8 cellular contexts compared by ENCODE assay signal in genomic region chr10:13299437-13300287, GRCh38. TPM values are rescaled to one million over a fixed set of nuclear protein-coding genes. Genes with fewer than 3 reads are reported as not detected.
DNase-seq lines count a peak whose midpoint lies in the region; ATAC-seq and TF ChIP-seq lines count a peak whose summit lies in the region.

Gene PHYH, minus strand, starts transcription at chr10:13300064. Its CDS starts 22 bp downstream, at chr10:13300042.

- no peak for TF ChIP-seq CTCF in WERI-Rb-1 (IDR thresholded peaks at IDR 0.05; ENCODE audit: low read depth, low read length)

- in situ Hi-C loops in T47D (cut with HindIII; ENCODE audit: low pct_unique_long_range_greater_than_20kb, low sequenced_read_pairs) = no loop called here

- peak; percentile 81 for DNase-seq in NCI-H345 (lab: John Stamatoyannopoulos, UW)
- no peak for DNase-seq in NCI-H345 treated with DMSO at 0.1 percent for 48 hours (lab: John Stamatoyannopoulos, UW; ENCODE audit: unreplicated experiment)
- peak; percentile 36 for DNase-seq in NCI-H1694 treated with DMSO at 0.1 percent for 48 hours (lab: John Stamatoyannopoulos, UW)
- DNase-seq in WERI-Rb-1 = peak; percentile 70
- DNase-seq in T47D (ENCODE audit: low read depth in 1 of 2, low spot score in 1 of 2) = peak; percentile 88 to 94

- no peaks in the 10 kb centered on the region for H3K27me3 ChIP-seq in WERI-Rb-1 (ENCODE audit: insufficient read depth, low read depth, severe bottlenecking)
- H3K27me3 ChIP-seq in iPS-20b (ENCODE audit: insufficient read depth, low read length) = peaks cover 6% of the 10 kb centered on the region
- no peaks in the 10 kb centered on the region for H3K27me3 ChIP-seq in skeletal muscle tissue (ENCODE audit: control insufficient read depth in 3 of 3, insufficient read depth in 3 of 3, low read length in 3 of 3)

- H3K9ac ChIP-seq in iPS-20b (ENCODE audit: low read depth, low read length) (peak within 1 kb of the TSS; percentile 49; the same call in 1 of the 2 replicates), skeletal muscle tissue (ENCODE audit: low read depth in 1 of 3, low read length in 3 of 3) (peak within 1 kb of the TSS; percentile 93 to 99 (median 99))

- H3K4me3 ChIP-seq in WERI-Rb-1 (ENCODE audit: low read depth, low read length) (peak within 1 kb of the TSS; percentile 44), iPS-20b (ENCODE audit: low read length) (peak within 1 kb of the TSS; percentile 65), skeletal muscle tissue (ENCODE audit: low read length in 3 of 3) (peak within 1 kb of the TSS; percentile 71 to 80 (median 72))

- H3K36me3 ChIP-seq in WERI-Rb-1 (no peaks in the 10 kb centered on the region), iPS-20b (ENCODE audit: insufficient read depth, low read depth, low read length) (no peaks in the 10 kb centered on the region), skeletal muscle tissue (ENCODE audit: control insufficient read depth in 3 of 3, insufficient read depth in 3 of 3, low read length in 3 of 3) (peaks cover 3 to 8% (median 8%) of the 10 kb centered on the region in 3 donors)

- peak; percentile 71 for ATAC-seq in HG02763 (IDR thresholded peaks at IDR 0.05; ENCODE audit: unreplicated experiment)

- H3K4me1 ChIP-seq in iPS-20b (ENCODE audit: insufficient read depth, low read length) (no peaks in the 10 kb centered on the region; the same call in 1 of the 2 replicates), skeletal muscle tissue (ENCODE audit: control insufficient read depth in 3 of 3, insufficient read depth in 3 of 3, low read length in 3 of 3) (peaks cover 8 to 22% (median 11%) of the 10 kb centered on the region in 3 donors)

- H3K27ac ChIP-seq in WERI-Rb-1 (peak within 1 kb of the TSS; percentile 84), iPS-20b (ENCODE audit: low read length) (no peak within 1 kb of the TSS), skeletal muscle tissue (ENCODE audit: low read depth, low read length) (peak within 1 kb of the TSS; percentile 99)

- H3K9me3 ChIP-seq in WERI-Rb-1 (ENCODE audit: severe bottlenecking) (no peaks in the 10 kb centered on the region), iPS-20b (ENCODE audit: insufficient read depth, low read depth, low read length) (no peaks in the 10 kb centered on the region), skeletal muscle tissue (ENCODE audit: control insufficient read depth in 3 of 3, low read length in 3 of 3) (no peaks in the 10 kb centered on the region)

RNA-seq across cellular contexts. Expression of gene PHYH, which starts in this region (rescaled TPM):
- 37.1 TPM for total RNA-seq in skeletal muscle tissue
